13 cellular contexts compared by ENCODE assay signal in the genomic region with DNA sequence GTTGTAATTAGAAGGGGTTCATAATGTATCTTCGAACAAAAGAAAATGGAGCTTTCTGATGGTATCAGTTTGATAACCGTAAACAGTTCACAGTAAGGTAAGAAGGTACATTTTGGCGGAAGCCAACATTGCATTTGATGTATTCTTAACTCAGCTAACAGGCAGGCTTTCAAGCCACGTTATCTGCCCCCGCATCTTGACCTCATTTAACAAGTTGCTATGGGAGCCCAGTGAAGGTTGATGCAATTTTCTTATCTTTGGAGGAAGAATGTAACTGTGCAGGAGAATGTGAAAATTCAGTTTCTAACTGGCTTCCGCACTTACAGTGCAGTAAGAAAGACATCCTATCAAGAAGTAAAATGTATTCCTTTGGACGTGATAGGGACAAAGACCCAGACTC.
DNase-seq lines count a peak whose midpoint lies in the region; TF ChIP-seq lines count a peak whose summit lies in the region.
"Had no signal": no experiment of that assay in that cellular context is flagged by ENCODE, and none has a peak within 500 bp of the region (broad histone marks: within the 10 kb centered on the region; RNA-seq: fewer than 3 reads in every experiment).

No MANE protein-coding gene starts in this region.

- H3K9ac ChIP-seq in mesenchymal stem cell (ENCODE audit: low read length): no peak overlapping the region

- H3K9me3 Mint-ChIP-seq in osteocyte (ENCODE audit: unreplicated experiment): no peaks in the 10 kb centered on the region

- H3K36me3 ChIP-seq in suprapubic skin: peaks cover 23% of the 10 kb centered on the region
- H3K36me3 ChIP-seq in mesenchymal stem cell (ENCODE audit: control insufficient read depth in 1 of 2, insufficient read depth in 2 of 2, low read depth in 1 of 2, low read length in 2 of 2): peaks cover 22 to 68% of the 10 kb centered on the region in 2 experiments

- 53% methylated on average over 7 of the region's 7 CpGs for WGBS in suprapubic skin
- whole genome bisulfite sequencing in mesenchymal stem cell: 91% methylated on average over 7 of the region's 7 CpGs

- DNase-seq in activated CD4-positive, CD25-positive, alpha-beta regulatory T cell treated with anti-CD3 and anti-CD28 coated beads, Interleukin-2, amount 50 U/mL, for 16 hours (ENCODE audit: low read depth, low spot score): peak; percentile 68
- no peak for DNase-seq in activated CD4-positive, CD25-positive, alpha-beta regulatory T cell treated with anti-CD3 and anti-CD28 coated beads, Interleukin-2, amount 50 U/mL, for 72 hours
- peak; percentile 61 to 62 for DNase-seq in activated T-cell treated with anti-CD3 and anti-CD28 coated beads, Interleukin-2, amount 50 U/mL, for 48 hours
- DNase-seq in islet precursor cell: peak; percentile 79
- no peak for DNase-seq in suprapubic skin (ENCODE audit: low spot score in 2 of 2)
- DNase-seq in osteocyte (ENCODE audit: extremely low spot score, unreplicated experiment): no peak
- no peak for DNase-seq in GM10266 (ENCODE audit: extremely low spot score)
- no peak for DNase-seq in mesenchymal stem cell
- DNase-seq: GOT3, heart left ventricle, retina had no signal

- H3K9me3 ChIP-seq in suprapubic skin (no peaks in the 10 kb centered on the region), mesenchymal stem cell (ENCODE audit: control insufficient read depth, low read length) (no peaks in the 10 kb centered on the region)
- H3K9me3 ChIP-seq: A549, heart left ventricle, thoracic aorta had no signal

- H2BK5ac ChIP-seq in mesenchymal stem cell (ENCODE audit: low read depth, low read length, poor library complexity, severe bottlenecking): no peak overlapping the region

- peak overlapping the region; percentile 1 for H3K27ac ChIP-seq in suprapubic skin
- H3K27ac ChIP-seq in mesenchymal stem cell (ENCODE audit: low read length, poor library complexity, severe bottlenecking): no peak overlapping the region
- H3K27ac ChIP-seq: A549, thoracic aorta had no signal

- TF ChIP-seq EP300 in suprapubic skin (IDR thresholded peaks at IDR 0.05): no peak

- no peaks in the 10 kb centered on the region for H3K27me3 Mint-ChIP-seq in osteocyte (ENCODE audit: unreplicated experiment)

- no peak overlapping the region for H3K4me3 ChIP-seq in suprapubic skin
- H3K4me3 ChIP-seq in mesenchymal stem cell (ENCODE audit: insufficient read depth in 1 of 2, low read depth in 1 of 2, low read length in 2 of 2): no peak overlapping the region
- H3K4me3 ChIP-seq: A549, heart left ventricle, thoracic aorta had no signal

- no peak overlapping the region for H2BK15ac ChIP-seq in mesenchymal stem cell (ENCODE audit: low read depth, poor library complexity, severe bottlenecking)

- no peak overlapping the region for H3K18ac ChIP-seq in mesenchymal stem cell (ENCODE audit: low read depth in 1 of 2, low read length in 2 of 2)

- no peak overlapping the region for H2BK12ac ChIP-seq in mesenchymal stem cell (ENCODE audit: low read length in 2 of 2)

- H3K27ac Mint-ChIP-seq in osteocyte (ENCODE audit: unreplicated experiment): no peak overlapping the region

- no peak overlapping the region for H3K4ac ChIP-seq in mesenchymal stem cell (ENCODE audit: low read depth in 1 of 2, low read length in 2 of 2)

- H3K4me3 Mint-ChIP-seq in osteocyte (ENCODE audit: unreplicated experiment): no peak overlapping the region

- TF ChIP-seq CTCF in suprapubic skin (IDR thresholded peaks at IDR 0.05): no peak
- TF ChIP-seq CTCF in osteocyte (IDR thresholded peaks at IDR 0.05): no peak
- no peak for TF ChIP-seq CTCF in GM10266 (IDR thresholded peaks at IDR 0.05; ENCODE audit: control insufficient read depth, insufficient read depth, low read depth, missing control alignments)

- TF ChIP-seq POLR2A in suprapubic skin (IDR thresholded peaks at IDR 0.05): no peak

- H2AK5ac ChIP-seq in mesenchymal stem cell (ENCODE audit: low read length, severe bottlenecking): no peak overlapping the region

- H4K8ac ChIP-seq in mesenchymal stem cell (ENCODE audit: low read length): no peak overlapping the region

- H3K27me3 ChIP-seq in suprapubic skin (no peaks in the 10 kb centered on the region), mesenchymal stem cell (ENCODE audit: control insufficient read depth in 1 of 2, insufficient read depth in 1 of 2, low read length in 2 of 2) (no peaks in the 10 kb centered on the region)
- H3K27me3 ChIP-seq: heart left ventricle had no signal

- no peak overlapping the region for H2BK120ac ChIP-seq in mesenchymal stem cell (ENCODE audit: low read depth, low read length)

- H3K4me1 Mint-ChIP-seq in osteocyte (ENCODE audit: unreplicated experiment): peaks cover 77% of the 10 kb centered on the region

- peaks cover 61% of the 10 kb centered on the region for H3K36me3 Mint-ChIP-seq in osteocyte (ENCODE audit: unreplicated experiment)

- no peak overlapping the region for H4K91ac ChIP-seq in mesenchymal stem cell (ENCODE audit: low read length)

- H3K4me1 ChIP-seq in suprapubic skin (peaks cover 86% of the 10 kb centered on the region), mesenchymal stem cell (ENCODE audit: control insufficient read depth, insufficient read depth, low read depth, low read length) (peaks cover 20% of the 10 kb centered on the region)

- H3K4me2 ChIP-seq in mesenchymal stem cell (ENCODE audit: low read length, poor library complexity, severe bottlenecking): no peak overlapping the region
- H3K4me2 ChIP-seq: A549 had no signal

- H3K23ac ChIP-seq in mesenchymal stem cell (ENCODE audit: low read length in 2 of 2): no peak overlapping the region

- no peak overlapping the region for H2AFZ ChIP-seq in mesenchymal stem cell (ENCODE audit: low read depth, low read length)

- H3K14ac ChIP-seq in mesenchymal stem cell (ENCODE audit: low read length in 2 of 2): no peak overlapping the region

- peaks cover 22% of the 10 kb centered on the region for H3K79me1 ChIP-seq in mesenchymal stem cell (replicated peaks; ENCODE audit: low read length, poor library complexity, severe bottlenecking)

Comparison
In these comparisons a context has a peak if more than half of its experiments do, and no peak if none do; other contexts are left out.
1. DNase-seq: peak in activated CD4-positive, CD25-positive, alpha-beta regulatory T cell treated with anti-CD3 and anti-CD28 coated beads, Interleukin-2, amount 50 U/mL, for 16 hours (single experiment), activated T-cell treated with anti-CD3 and anti-CD28 coated beads, Interleukin-2, amount 50 U/mL, for 48 hours (2 of 2) and islet precursor cell (single experiment); none in activated CD4-positive, CD25-positive, alpha-beta regulatory T cell treated with anti-CD3 and anti-CD28 coated beads, Interleukin-2, amount 50 U/mL, for 72 hours (single experiment), suprapubic skin (0 of 2), osteocyte (single experiment), GM10266 (single experiment) and mesenchymal stem cell (single experiment).